In the genomic region with DNA sequence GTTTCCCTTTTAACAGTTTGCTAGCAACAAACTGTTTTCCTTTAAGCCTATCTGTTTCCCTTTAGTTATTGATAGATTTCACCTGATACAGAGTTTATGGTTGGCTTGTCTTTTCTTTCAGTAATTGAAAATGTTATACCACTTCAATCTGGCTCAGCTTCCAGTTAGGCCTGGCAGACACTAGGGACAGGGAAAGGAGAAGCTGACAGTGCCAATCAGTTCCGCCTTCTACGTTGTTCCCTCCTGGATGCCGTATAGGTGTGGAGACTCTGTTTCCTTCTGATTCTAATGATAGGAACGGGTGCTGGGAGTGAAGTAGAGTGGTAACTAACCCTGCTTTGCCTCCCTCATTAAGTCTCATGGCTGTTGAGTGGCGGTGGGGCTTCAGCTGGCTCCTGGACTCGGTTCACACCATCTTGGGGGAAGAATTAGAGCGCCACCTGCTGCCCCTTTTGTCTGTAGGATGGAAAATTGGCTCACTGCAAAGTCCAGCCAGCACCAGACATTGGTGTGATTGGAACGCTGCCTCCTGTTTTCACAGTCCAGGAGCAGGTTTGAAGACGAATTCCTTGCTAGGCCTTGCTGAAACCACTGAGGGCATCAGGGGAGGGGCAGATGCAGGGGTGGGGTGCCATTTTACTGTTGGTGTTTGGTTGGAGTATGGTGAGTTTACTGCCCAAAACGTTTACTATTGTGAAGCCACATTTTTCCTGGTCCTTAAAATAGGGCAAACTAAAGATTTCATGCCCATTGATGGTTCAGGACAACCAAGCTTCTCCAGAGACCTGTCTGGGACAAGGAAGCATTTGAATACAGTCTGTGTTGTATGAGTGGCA, we compare ENCODE assay signal across 8 cellular contexts.
DNase-seq lines count a peak whose midpoint lies in the region; ATAC-seq and TF ChIP-seq lines count a peak whose summit lies in the region.

No MANE protein-coding gene starts in this region.

- no peak overlapping the region for H3K27ac Mint-ChIP-seq in CD8-positive, alpha-beta T cell

- no peaks in the 10 kb centered on the region for H3K36me3 Mint-ChIP-seq in CD8-positive, alpha-beta T cell

- peaks cover 9% of the 10 kb centered on the region for H3K9me3 Mint-ChIP-seq in CD8-positive, alpha-beta T cell

- no peaks in the 10 kb centered on the region for H3K4me1 Mint-ChIP-seq in CD8-positive, alpha-beta T cell (ENCODE audit: low read depth)

- no peaks in the 10 kb centered on the region for H3K4me1 ChIP-seq in CD8-positive, alpha-beta T cell (ENCODE audit: insufficient read depth, low read length)

- intact Hi-C loops in head of caudate nucleus (cut with DNase I), result no loop called here
- intact Hi-C loops in CD8-positive, alpha-beta T cell (cut with DNase I, micrococcal nuclease), result no loop called here

- no peak overlapping the region for H3K27ac ChIP-seq in CD8-positive, alpha-beta T cell (ENCODE audit: low read depth, low read length)

- no peaks in the 10 kb centered on the region for H3K27me3 ChIP-seq in CD8-positive, alpha-beta T cell (ENCODE audit: insufficient read depth, low read length)

- ATAC-seq in HG02571 (IDR thresholded peaks at IDR 0.05; ENCODE audit: unreplicated experiment) (peak; percentile 58), omental fat pad (ENCODE audit: low FRiP score) (no peak)
- no peak for ATAC-seq in CD8-positive, alpha-beta T cell

- DNase-seq in GM10266 (ENCODE audit: extremely low spot score) (peak; percentile 28), NCI-H1105 (lab: John Stamatoyannopoulos, UW) (peak; percentile 72), SKM-1 (lab: John Stamatoyannopoulos, UW; ENCODE audit: unreplicated experiment) (peak; percentile 51), head of caudate nucleus (peak in 40 of 42 donors; percentile 14 to 71 (median 38)), omental fat pad (ENCODE audit: low spot score) (no peak)
- DNase-seq in stimulated activated CD8-positive, alpha-beta memory T cell treated with anti-CD3 and anti-CD28 coated beads, Interleukin-4, amount 100 ng/mL, for 48 hours, result peak; percentile 44
- no peak for DNase-seq in CD8-positive, alpha-beta T cell

- H3K4me3 ChIP-seq in CD8-positive, alpha-beta T cell (ENCODE audit: low read depth, low read length), result no peak overlapping the region

- CTCF ChIA-PET in CD8-positive, alpha-beta T cell (lab: Charles Lee), result no interaction called here

- no peaks in the 10 kb centered on the region for H3K36me3 ChIP-seq in CD8-positive, alpha-beta T cell (ENCODE audit: insufficient read depth, low read length)

- TF ChIP-seq CTCF in GM10266 (IDR thresholded peaks at IDR 0.05; ENCODE audit: control insufficient read depth, insufficient read depth, low read depth, missing control alignments) (peak; percentile 58), omental fat pad (IDR thresholded peaks at IDR 0.05) (no peak)
- TF ChIP-seq CTCF in CD8-positive, alpha-beta T cell (IDR thresholded peaks at IDR 0.05), result no peak

- H3K4me3 Mint-ChIP-seq in CD8-positive, alpha-beta T cell, result no peak overlapping the region

- H3K9me3 ChIP-seq in CD8-positive, alpha-beta T cell (ENCODE audit: low read length), result no peaks in the 10 kb centered on the region

- POLR2A ChIA-PET in CD8-positive, alpha-beta T cell (lab: Charles Lee), result no interaction called here

- no peaks in the 10 kb centered on the region for H3K27me3 Mint-ChIP-seq in CD8-positive, alpha-beta T cell (ENCODE audit: low read depth)

Comparison
In these comparisons a context has a peak if more than half of its experiments do, and no peak if none do; other contexts are left out.
1. DNase-seq: peak in GM10266 (single experiment), NCI-H1105 (single experiment), SKM-1 (single experiment), head of caudate nucleus (40 of 42) and stimulated activated CD8-positive, alpha-beta memory T cell treated with anti-CD3 and anti-CD28 coated beads, Interleukin-4, amount 100 ng/mL, for 48 hours (single experiment); none in omental fat pad (single experiment) and CD8-positive, alpha-beta T cell (0 of 7).